9 cellular contexts compared by ENCODE assay signal in genomic region chr6:166008441-166009369, GRCh38.
DNase-seq lines count a peak whose midpoint lies in the region; ATAC-seq, FAIRE-seq and TF ChIP-seq lines count a peak whose summit lies in the region.
"Had no signal": no experiment of that assay in that cellular context is flagged by ENCODE, and none has a peak within 500 bp of the region (broad histone marks: within the 10 kb centered on the region; RNA-seq: fewer than 3 reads in every experiment).

No MANE protein-coding gene starts in this region.

- H3K27ac ChIP-seq in A549 (peak overlapping the region; percentile 99), fibroblast of lung (ENCODE audit: insufficient read depth, low read length) (no peak overlapping the region), neural cell (ENCODE audit: low read length) (peak overlapping the region; percentile 89)

- H3K27ac Mint-ChIP-seq in T-helper 2 cell treated with Interferon-gamma antibody and Interleukin-4, amounts not matched to agents 5 μg/mL and 100 μg/mL, for 36 hours = no peak overlapping the region

- peak; percentile 57 to 90 for DNase-seq in A549 (ENCODE audit: low read depth in 1 of 2, low spot score in 1 of 2)
- DNase-seq in NCI-H2227 treated with DMSO at 0.1 percent for 48 hours (lab: John Stamatoyannopoulos, UW) = peak; percentile 13
- DNase-seq in fibroblast of lung (ENCODE audit: low read depth in 2 of 2) = peak; percentile 71 to 77
- no peak for DNase-seq in epidermal melanocyte (ENCODE audit: insufficient read length, low spot score)
- no peak for DNase-seq in T-helper 2 cell treated with Interferon-gamma antibody and Interleukin-4, amounts not matched to agents 5 μg/mL and 100 μg/mL, for 36 hours (ENCODE audit: low spot score)
- DNase-seq in SKM-1 treated with dmso at 0.1 percent for 144 hours (lab: John Stamatoyannopoulos, UW; ENCODE audit: unreplicated experiment) = no peak
- DNase-seq: DMS153 had no signal

- POLR2A ChIA-PET in A549 (lab: Yijun Ruan, JAX) = interaction anchor here (1.0 to 4.1 kb wide), 5 partner anchors 21 to 89 kb away, joined by 3 to 79 read pairs (median 8); no protein-coding TSS in a partner anchor

- FAIRE-seq in A549 (lab: Jason Lieb, UNC) = no peak

- TF ChIP-seq CTCF in A549 (IDR thresholded peaks at IDR 0.05) (no peak), fibroblast of lung (conservative IDR thresholded peaks at IDR 0.05 in 1 of 2, IDR thresholded peaks at IDR 0.05 in 1 of 2; ENCODE audit: low read depth in 1 of 2, low read length in 2 of 2) (no peak), neural cell (IDR thresholded peaks at IDR 0.05; ENCODE audit: poor library complexity, severe bottlenecking) (peak; percentile 39)

- CTCF ChIA-PET in A549 (lab: Yijun Ruan, JAX) = interaction anchor here (1.1 to 5.8 kb wide), 13 partner anchors 15 to 124 kb away, joined by 3 to 52 read pairs (median 3); no protein-coding TSS in a partner anchor

- ATAC-seq in A549 = peak; percentile 71 to 75
- no peak for ATAC-seq in GM21619 (IDR thresholded peaks at IDR 0.05; ENCODE audit: unreplicated experiment)

- no peaks in the 10 kb centered on the region for H3K36me3 Mint-ChIP-seq in T-helper 2 cell treated with Interferon-gamma antibody and Interleukin-4, amounts not matched to agents 5 μg/mL and 100 μg/mL, for 36 hours (ENCODE audit: low read depth)

- TF ChIP-seq RAD21 in A549 (conservative IDR thresholded peaks at IDR 0.05 in 1 of 2, IDR thresholded peaks at IDR 0.05 in 1 of 2) = no peak; a peak in 1 of 5 replicates
- peak; percentile 43 for TF ChIP-seq RAD21 in neural cell (conservative IDR thresholded peaks at IDR 0.05)

- H3K79me2 ChIP-seq in fibroblast of lung (ENCODE audit: control insufficient read depth, insufficient read depth, low read length) (no peaks in the 10 kb centered on the region), neural cell (replicated peaks; ENCODE audit: insufficient read depth, low read length) (no peaks in the 10 kb centered on the region)

- H2AFZ ChIP-seq in fibroblast of lung (ENCODE audit: low read length) = peak overlapping the region; percentile 50
- peak overlapping the region; percentile 62 for H2AFZ ChIP-seq in neural cell (ENCODE audit: low read depth, low read length)

- H3K9me3 ChIP-seq in A549 = peaks cover 11% of the 10 kb centered on the region; the same call in 2 of the 3 replicates
- H3K9me3 ChIP-seq in fibroblast of lung (ENCODE audit: control insufficient read depth, insufficient read depth, low read depth, low read length) = no peaks in the 10 kb centered on the region
- H3K9me3 ChIP-seq in neural cell (ENCODE audit: low read length) = no peaks in the 10 kb centered on the region

- no peak overlapping the region for H3K4me3 Mint-ChIP-seq in T-helper 2 cell treated with Interferon-gamma antibody and Interleukin-4, amounts not matched to agents 5 μg/mL and 100 μg/mL, for 36 hours

- peak; percentile 27; the same call in 1 of the 2 replicates for TF ChIP-seq POLR2A in A549 (IDR thresholded peaks at IDR 0.05; ENCODE audit: low read length)

- H3K9me3 Mint-ChIP-seq in T-helper 2 cell treated with Interferon-gamma antibody and Interleukin-4, amounts not matched to agents 5 μg/mL and 100 μg/mL, for 36 hours = no peaks in the 10 kb centered on the region

- TF ChIP-seq EP300 in A549 (IDR thresholded peaks at IDR 0.05) (peak; percentile 27 to 50; a peak in 3 of 5 replicates), neural cell (conservative IDR thresholded peaks at IDR 0.05; ENCODE audit: poor library complexity, severe bottlenecking) (peak; percentile 79)

- WGBS in A549 (ENCODE audit: missing lambda C conversion rate) = 2% methylated on average over 49 of the region's 68 CpGs

- H3K4me3 ChIP-seq in A549 (peak overlapping the region; percentile 58), fibroblast of lung (replicated peaks in 1 of 4; ENCODE audit: control extremely low read depth in 1 of 4, insufficient read depth in 1 of 4, low read depth in 3 of 4, low read length in 4 of 4) (peak overlapping the region; percentile 35 to 58 (median 52)), neural cell (ENCODE audit: low read length) (peak overlapping the region; percentile 74)

- H4K20me1 ChIP-seq in fibroblast of lung (ENCODE audit: control insufficient read depth, extremely low read depth, insufficient read depth, low read length) (no peaks in the 10 kb centered on the region), neural cell (ENCODE audit: insufficient read depth) (no peaks in the 10 kb centered on the region)

- H3K9ac ChIP-seq in fibroblast of lung (ENCODE audit: insufficient read depth, low read length) (peak overlapping the region; percentile 48), neural cell (ENCODE audit: low read length) (peak overlapping the region; percentile 82)

- H3K4me1 ChIP-seq in A549 (peaks cover 40% of the 10 kb centered on the region), fibroblast of lung (ENCODE audit: control insufficient read depth, extremely low read depth, insufficient read depth, low read length) (peaks cover 3% of the 10 kb centered on the region)

- no peaks in the 10 kb centered on the region for H3K36me3 ChIP-seq in fibroblast of lung (ENCODE audit: control insufficient read depth, insufficient read depth, low read length)
- H3K36me3 ChIP-seq in neural cell (ENCODE audit: insufficient read depth, low read length) = no peaks in the 10 kb centered on the region

- peaks cover 14% of the 10 kb centered on the region for H3F3A ChIP-seq in neural cell (ENCODE audit: insufficient read depth, low read length, poor library complexity, severe bottlenecking)

- H3K9me2 ChIP-seq in neural cell (ENCODE audit: insufficient read depth, low read length) = no peaks in the 10 kb centered on the region

- H3K4me2 ChIP-seq in A549 = peak overlapping the region; percentile 99
- peak overlapping the region; percentile 89 for H3K4me2 ChIP-seq in fibroblast of lung (ENCODE audit: extremely low read depth, insufficient read depth, low read length)
- peak overlapping the region; percentile 91 for H3K4me2 ChIP-seq in neural cell (ENCODE audit: low read length)

- H3K27me3 ChIP-seq in fibroblast of lung (ENCODE audit: control insufficient read depth, insufficient read depth, low read length) = no peaks in the 10 kb centered on the region
- peaks cover 3% of the 10 kb centered on the region for H3K27me3 ChIP-seq in neural cell (ENCODE audit: insufficient read depth, low read depth, low read length)

- peaks cover 53% of the 10 kb centered on the region for H3K27me3 Mint-ChIP-seq in T-helper 2 cell treated with Interferon-gamma antibody and Interleukin-4, amounts not matched to agents 5 μg/mL and 100 μg/mL, for 36 hours (ENCODE audit: low read depth)

- H3K4me1 Mint-ChIP-seq in T-helper 2 cell treated with Interferon-gamma antibody and Interleukin-4, amounts not matched to agents 5 μg/mL and 100 μg/mL, for 36 hours (ENCODE audit: low read depth) = no peaks in the 10 kb centered on the region

TF ChIP-seq in A549, 52 proteins besides CTCF, POLR2A, EP300 and RAD21 (continues in another document):
- TF ChIP-seq GATA3 (IDR thresholded peaks at IDR 0.05; ENCODE audit: borderline replicate concordance) = peak; percentile 18
- TF ChIP-seq CHD4 (IDR thresholded peaks at IDR 0.05; ENCODE audit: borderline replicate concordance) = no peak
- TF ChIP-seq JUNB (IDR thresholded peaks at IDR 0.05) = no peak
- peak; percentile 91 for TF ChIP-seq MAX (IDR thresholded peaks at IDR 0.05)
- no peak for TF ChIP-seq MYC (IDR thresholded peaks at IDR 0.05; ENCODE audit: borderline replicate concordance, low read length)
- no peak for TF ChIP-seq MAFK (IDR thresholded peaks at IDR 0.05; ENCODE audit: partially characterized antibody)
- TF ChIP-seq SREBF2 (IDR thresholded peaks at IDR 0.05) = no peak
- no peak for TF ChIP-seq NR3C1 (IDR thresholded peaks at IDR 0.05)
- TF ChIP-seq FOSB (CRISPR knock-in tag; IDR thresholded peaks at IDR 0.05) = no peak
- TF ChIP-seq RFX5 (IDR thresholded peaks at IDR 0.05) = no peak
- TF ChIP-seq HOXB5 (CRISPR knock-in tag; IDR thresholded peaks at IDR 0.05) = 0 out of 2 replicates have a peak, but pooled peaks have one; percentile 50
- no peak for TF ChIP-seq EHF (CRISPR knock-in tag; IDR thresholded peaks at IDR 0.05)
- TF ChIP-seq ZFP36 (IDR thresholded peaks at IDR 0.05; ENCODE audit: borderline replicate concordance, partially characterized antibody) = no peak
- peak; percentile 98 for TF ChIP-seq KDM1A (IDR thresholded peaks at IDR 0.05; ENCODE audit: low read depth)
- no peak for TF ChIP-seq FOSL2 (IDR thresholded peaks at IDR 0.05)
- peak; percentile 31 for TF ChIP-seq FOSL2 (CRISPR knock-in tag; IDR thresholded peaks at IDR 0.05)
- TF ChIP-seq HEYL (CRISPR knock-in tag; IDR thresholded peaks at IDR 0.05) = no peak

TF ChIP-seq in neural cell, 6 proteins besides CTCF, POLR2A, EP300 and RAD21:
- TF ChIP-seq EZH2 (IDR thresholded peaks at IDR 0.05; ENCODE audit: borderline replicate concordance, insufficient read depth, low read length, poor library complexity, severe bottlenecking) (no peak), SMC3 (conservative IDR thresholded peaks at IDR 0.05; ENCODE audit: poor library complexity) (peak; percentile 41), POLR2AphosphoS5 (IDR thresholded peaks at IDR 0.05) (peak; percentile 76), MXI1 (conservative IDR thresholded peaks at IDR 0.05; ENCODE audit: poor library complexity, severe bottlenecking) (peak; percentile 81), TAF1 (IDR thresholded peaks at IDR 0.05; ENCODE audit: low read depth) (no peak), REST (IDR thresholded peaks at IDR 0.05; ENCODE audit: borderline replicate concordance) (peak; percentile 44)

Comparison
In these comparisons a context has a peak if more than half of its experiments do, and no peak if none do; other contexts are left out.
1. DNase-seq: peak in A549 (2 of 2), NCI-H2227 treated with DMSO at 0.1 percent for 48 hours (single experiment) and fibroblast of lung (2 of 2); none in epidermal melanocyte (single experiment), T-helper 2 cell treated with Interferon-gamma antibody and Interleukin-4, amounts not matched to agents 5 μg/mL and 100 μg/mL, for 36 hours (single experiment) and SKM-1 treated with dmso at 0.1 percent for 144 hours (single experiment).
2. Peak in every context shown above with its lines, with median percentiles within 50 percentile points of each other: H3K4me2 ChIP-seq and H3K4me3 ChIP-seq.